In the genomic region with DNA sequence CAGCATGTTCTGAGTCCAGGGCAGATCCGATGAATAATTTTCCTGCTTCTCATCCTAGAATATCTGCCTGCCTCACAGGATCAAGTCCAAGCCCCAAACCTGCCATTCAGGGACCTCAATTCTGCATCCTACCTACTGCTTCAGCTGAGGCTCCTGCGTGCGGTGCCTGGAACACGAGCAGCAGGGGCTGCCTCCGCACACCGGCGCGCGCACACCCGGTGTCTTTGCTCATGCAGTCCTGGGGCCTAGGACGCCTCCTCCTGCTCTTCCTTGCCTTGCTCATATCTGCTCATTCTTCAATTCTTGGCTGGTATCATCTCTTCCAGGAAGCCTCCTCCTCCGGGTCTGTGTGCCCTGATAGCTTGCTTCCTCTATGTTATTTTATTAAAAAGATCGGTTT, we compare ENCODE assay signal across 22 cellular contexts.
"Had no signal": no experiment of that assay in that cellular context is flagged by ENCODE, and none has a peak within 500 bp of the region (broad histone marks: within the 10 kb centered on the region; RNA-seq: fewer than 3 reads in every experiment).

No MANE protein-coding gene starts in this region.

- H3K27ac ChIP-seq: left ventricle myocardium inferior, neural progenitor cell, pancreas, prostate gland, skin epidermis, suprapubic skin, thoracic aorta, tibial artery, upper lobe of right lung had no signal

- H3K4me1 ChIP-seq: neural progenitor cell, pancreas, prostate gland, suprapubic skin, tibial artery, upper lobe of right lung had no signal

- H2AFZ ChIP-seq: neural progenitor cell had no signal

- H3K9me3 Mint-ChIP-seq: mesothelial cell of epicardium; naive B cell; natural killer cell; nephron progenitor cell; stimulated activated effector memory CD8-positive, alpha-beta T cell treated with anti-CD3 and anti-CD28 coated beads, Interleukin-12 subunit alpha, Interleukin-12 subunit beta, amount 100 ng/mL, for 72 hours; stimulated activated naive CD8-positive, alpha-beta T cell treated with anti-CD3 and anti-CD28 coated beads, Interleukin-15, Interleukin-2, amounts not matched to agents 100 ng/mL and 50 ng/mL, for 24 hours had no signal

- H3K4me3 Mint-ChIP-seq: mesothelial cell of epicardium; naive B cell; natural killer cell; nephron progenitor cell; neural progenitor cell; stimulated activated effector memory CD8-positive, alpha-beta T cell treated with anti-CD3 and anti-CD28 coated beads, Interleukin-12 subunit alpha, Interleukin-12 subunit beta, amount 100 ng/mL, for 72 hours; stimulated activated naive CD8-positive, alpha-beta T cell treated with anti-CD3 and anti-CD28 coated beads, Interleukin-15, Interleukin-2, amounts not matched to agents 100 ng/mL and 50 ng/mL, for 24 hours had no signal

- H3K4me1 Mint-ChIP-seq: mesothelial cell of epicardium had no signal

- H3K9me3 ChIP-seq: left ventricle myocardium inferior, pancreas, prostate gland, suprapubic skin, thoracic aorta, tibial artery, upper lobe of right lung had no signal

- H3K36me3 Mint-ChIP-seq: mesothelial cell of epicardium; naive B cell; natural killer cell; stimulated activated effector memory CD8-positive, alpha-beta T cell treated with anti-CD3 and anti-CD28 coated beads, Interleukin-12 subunit alpha, Interleukin-12 subunit beta, amount 100 ng/mL, for 72 hours had no signal

- H3K27ac Mint-ChIP-seq: mesothelial cell of epicardium; neural progenitor cell; stimulated activated effector memory CD8-positive, alpha-beta T cell treated with anti-CD3 and anti-CD28 coated beads, Interleukin-12 subunit alpha, Interleukin-12 subunit beta, amount 100 ng/mL, for 72 hours; stimulated activated naive CD8-positive, alpha-beta T cell treated with anti-CD3 and anti-CD28 coated beads, Interleukin-15, Interleukin-2, amounts not matched to agents 100 ng/mL and 50 ng/mL, for 24 hours had no signal

- H3K27me3 Mint-ChIP-seq: stimulated activated naive CD8-positive, alpha-beta T cell treated with anti-CD3 and anti-CD28 coated beads, Interleukin-15, Interleukin-2, amounts not matched to agents 100 ng/mL and 50 ng/mL, for 24 hours had no signal

- H3K27me3 ChIP-seq: neural progenitor cell, pancreas, suprapubic skin, tibial artery, upper lobe of right lung had no signal

- DNase-seq: islet precursor cell; left ventricle myocardium inferior; mesendoderm; naive B cell; natural killer cell; nephron progenitor cell; pancreas; retina; right cardiac atrium; stimulated activated CD4-positive, alpha-beta T cell treated with anti-CD3 and anti-CD28 coated beads, Interleukin-4, amount 100 ng/mL, for 24 hours; stimulated activated naive CD4-positive, alpha-beta T cell; tibial artery; upper lobe of right lung had no signal

- H3K4me3 ChIP-seq: left ventricle myocardium inferior, lung, neural progenitor cell, pancreas, prostate gland, skin epidermis, suprapubic skin, thoracic aorta, tibial artery, upper lobe of right lung had no signal

- H3K36me3 ChIP-seq: left ventricle myocardium inferior, neural progenitor cell, pancreas, prostate gland, suprapubic skin, thoracic aorta, tibial artery, upper lobe of right lung had no signal

- H3K4me2 ChIP-seq: neural progenitor cell had no signal
